Comparison of ENCODE assay signal across 8 cellular contexts in genomic region chr14:69726761-69727511, GRCh38. TPM values are rescaled to one million over a fixed set of nuclear protein-coding genes. Genes with fewer than 3 reads are reported as not detected.
DNase-seq lines count a peak whose midpoint lies in the region; ATAC-seq and TF ChIP-seq lines count a peak whose summit lies in the region.

No MANE protein-coding gene starts in this region.

- TF ChIP-seq CTCF in ovary (IDR thresholded peaks at IDR 0.05), result peak; percentile 97 to 99 (median 97)
- TF ChIP-seq CTCF in thyroid gland (IDR thresholded peaks at IDR 0.05), result peak; percentile 90 to 99 (median 97)

- peak overlapping the region; percentile 39 for H3K4me3 ChIP-seq in ovary
- peak overlapping the region in 1 of 3 donors; percentile 7 for H3K4me3 ChIP-seq in thyroid gland (replicated peaks in 1 of 3)

- H3K4me1 ChIP-seq in ovary (ENCODE audit: insufficient read depth), result peaks cover 4% of the 10 kb centered on the region
- H3K4me1 ChIP-seq in thyroid gland, result peaks cover 0 to 10% of the 10 kb centered on the region in 2 donors

- in situ Hi-C loops in SK-MEL-5 (cut with HindIII; ENCODE audit: low pct_unique_long_range_greater_than_20kb, low sequenced_read_pairs), result no loop called here

- DNase-seq in DMS79 treated with DMSO at 0.1 percent for 48 hours (lab: John Stamatoyannopoulos, UW) (peak; percentile 79), Kasumi-1 (lab: John Stamatoyannopoulos, UW) (peak; percentile 51 to 71), SK-MEL-5 (ENCODE audit: low read depth, low spot score) (peak; percentile 72), head of caudate nucleus (peak; percentile 58 to 94 (median 86)), ovary (peak; percentile 75 to 92 (median 87)), thyroid gland (peak; percentile 70 to 79)
- peak; percentile 83 to 93 for DNase-seq in activated naive CD4-positive, alpha-beta T cell treated with anti-CD3 and anti-CD28 coated beads, Interleukin-2, amount 50 U/mL, for 72 hours (ENCODE audit: low spot score in 2 of 2)

- ATAC-seq in GM21717 (IDR thresholded peaks at IDR 0.05; ENCODE audit: unreplicated experiment), result peak; percentile 77
- peak; percentile 85 to 92 for ATAC-seq in activated naive CD4-positive, alpha-beta T cell treated with anti-CD3 and anti-CD28 coated beads, Interleukin-2, amount 50 U/mL, for 72 hours

- peak overlapping the region in 1 of 2 donors; percentile 45 for H3K27ac ChIP-seq in ovary
- peak overlapping the region in 2 of 3 donors; percentile 10 to 20 for H3K27ac ChIP-seq in thyroid gland

- no peak for TF ChIP-seq EP300 in ovary (IDR thresholded peaks at IDR 0.05)

- no peaks in the 10 kb centered on the region for H3K36me3 Mint-ChIP-seq in activated naive CD4-positive, alpha-beta T cell treated with anti-CD3 and anti-CD28 coated beads, Interleukin-2, amount 50 U/mL, for 72 hours

- TF ChIP-seq POLR2A in ovary (IDR thresholded peaks at IDR 0.05), result no peak
- TF ChIP-seq POLR2A in thyroid gland (IDR thresholded peaks at IDR 0.05), result no peak

- intact Hi-C loops in head of caudate nucleus (cut with DNase I), result loop anchor here (2.0 to 5.0 kb wide), 2 partner anchors 125 to 142 kb away; no protein-coding TSS in a partner anchor
- intact Hi-C loops in ovary (cut with DNase I), result loop anchor here (1.0 to 5.0 kb wide), 4 partner anchors 115 to 142 kb away; partner anchors contain the start of gene SUSD6 (in 1 of the 4)
- intact Hi-C loops in thyroid gland (cut with DNase I), result loop anchor here (5.0 kb wide), 1 partner anchor 145 kb away; no protein-coding TSS in a partner anchor

- H3K9me3 ChIP-seq in ovary (no peaks in the 10 kb centered on the region), thyroid gland (no peaks in the 10 kb centered on the region)

- no peaks in the 10 kb centered on the region for H3K9me3 Mint-ChIP-seq in activated naive CD4-positive, alpha-beta T cell treated with anti-CD3 and anti-CD28 coated beads, Interleukin-2, amount 50 U/mL, for 72 hours

- 2 to 3% (median 2%) methylated on average over 51 of the region's 51 CpGs for WGBS in ovary, 3 donors
- WGBS in thyroid gland, 2 donors, result 9 to 13% methylated on average over 19 to 46 of the region's 51 CpGs

- H3K36me3 ChIP-seq in ovary, result no peaks in the 10 kb centered on the region
- H3K36me3 ChIP-seq in thyroid gland, result no peaks in the 10 kb centered on the region

- no peaks in the 10 kb centered on the region for H3K27me3 ChIP-seq in ovary
- H3K27me3 ChIP-seq in thyroid gland, result no peaks in the 10 kb centered on the region

- H3K27ac Mint-ChIP-seq in activated naive CD4-positive, alpha-beta T cell treated with anti-CD3 and anti-CD28 coated beads, Interleukin-2, amount 50 U/mL, for 72 hours, result peak overlapping the region; percentile 26 to 44

RNA-seq across cellular contexts. Expression of gene SRSF5, which starts 40.0 kb away (rescaled TPM):
- 108 and 153 TPM in 2 replicates for total RNA-seq in SK-MEL-5 (2014; rRNA removed; shearing (Covaris generic))
- 191 and 212 TPM in 2 replicates for polyA plus RNA-seq in SK-MEL-5 (2015; cell fraction: cytosol; rRNA removed)
- 1,288 and 1,705 TPM in 2 replicates for polyA plus RNA-seq in SK-MEL-5 (2015; cell fraction: nucleus; rRNA removed)
- total RNA-seq in activated naive CD4-positive, alpha-beta T cell treated with anti-CD3 and anti-CD28 coated beads, Interleukin-2, amount 50 U/mL, for 72 hours, result 100 to 1,000 TPM; 324 to 364 TPM
- 100 to 1,000 TPM; 273 to 446 (median 322) TPM for total RNA-seq in ovary
- polyA plus RNA-seq in ovary, result 100 to 1,000 TPM; 384 to 419 TPM
- total RNA-seq in thyroid gland, result 100 to 1,000 TPM; 326 to 969 (median 539) TPM
